In the genomic region with DNA sequence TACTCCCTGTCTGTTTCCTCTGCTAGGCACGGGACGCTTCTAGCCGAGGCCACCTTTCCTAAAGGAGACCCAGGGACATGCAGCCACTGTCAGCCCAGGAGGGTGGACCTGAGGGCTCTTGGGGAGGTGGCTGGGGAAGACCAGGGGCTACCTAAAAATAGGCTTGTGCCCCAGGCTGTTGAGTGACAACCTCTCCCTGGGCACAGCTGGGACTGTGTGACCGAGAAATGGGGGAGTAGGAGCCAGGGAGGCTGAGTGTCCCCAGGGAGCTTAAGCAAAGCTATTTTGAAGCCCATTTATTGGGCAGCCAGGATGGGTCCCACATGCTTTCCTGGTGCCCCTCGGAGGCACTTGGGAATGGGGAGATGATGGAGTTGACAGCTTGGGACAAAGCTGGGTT, we compare ENCODE assay signal across 1 cellular context.
TF ChIP-seq lines count a peak whose summit lies in the region.

No MANE protein-coding gene starts in this region.

TF ChIP-seq in HepG2, 621 proteins besides CTCF, POLR2A, EP300 and RAD21 (continued from another document):
- TF ChIP-seq MIER2 (CRISPR knock-in tag; IDR thresholded peaks at IDR 0.05) (no peak), AGO1 (IDR thresholded peaks at IDR 0.05; ENCODE audit: low read depth, low read length, poor library complexity, severe bottlenecking) (no peak), NKX3-1 (CRISPR knock-in tag; IDR thresholded peaks at IDR 0.05) (no peak), PHF8 (CRISPR knock-in tag; IDR thresholded peaks at IDR 0.05) (no peak)
- TF ChIP-seq, protein P1, sequence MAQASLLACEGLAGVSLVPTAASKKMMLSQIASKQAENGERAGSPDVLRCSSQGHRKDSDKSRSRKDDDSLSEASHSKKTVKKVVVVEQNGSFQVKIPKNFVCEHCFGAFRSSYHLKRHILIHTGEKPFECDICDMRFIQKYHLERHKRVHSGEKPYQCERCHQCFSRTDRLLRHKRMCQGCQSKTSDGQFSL (CRISPR knock-in tag; IDR thresholded peaks at IDR 0.05) = no peak
